Comparison of ENCODE assay signal across 16 cellular contexts in the genomic region with DNA sequence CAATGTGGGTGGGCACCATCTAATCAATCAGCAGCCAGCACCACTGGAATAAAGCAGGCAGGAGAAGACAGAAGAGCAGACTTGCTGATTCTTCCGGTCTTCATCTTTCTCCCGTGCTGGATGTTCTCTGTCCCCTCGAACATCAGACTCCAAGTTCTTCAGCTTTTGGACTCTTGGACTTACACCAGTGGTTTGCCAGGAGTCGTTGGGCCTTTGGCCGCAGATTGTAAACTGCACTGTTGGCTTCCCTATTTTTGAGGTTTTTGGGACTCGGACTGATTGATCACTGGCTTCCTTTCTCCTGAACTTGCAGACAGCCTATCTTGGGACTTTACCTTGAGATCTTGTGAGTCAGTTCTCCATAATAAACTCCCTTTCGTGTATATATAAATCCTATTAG.
A peak's percentile ranks its signal among the peaks of the same experiment; 100 is the strongest.
DNase-seq lines count a peak whose midpoint lies in the region; ATAC-seq and TF ChIP-seq lines count a peak whose summit lies in the region.
"Had no signal": no experiment of that assay in that cellular context is flagged by ENCODE, and none has a peak within 500 bp of the region (broad histone marks: within the 10 kb centered on the region; RNA-seq: fewer than 3 reads in every experiment).

No MANE protein-coding gene starts in this region.

- POLR2A ChIA-PET in PC-3 (lab: Charles Lee; ENCODE audit: unreplicated experiment) = no interaction called here

- no peaks in the 10 kb centered on the region for H3K36me3 ChIP-seq in PC-3 (ENCODE audit: low read depth, low read length)
- H3K36me3 ChIP-seq in spleen = no peaks in the 10 kb centered on the region

- H3F3A ChIP-seq in PC-3 (ENCODE audit: low read length, unreplicated experiment) = no peaks in the 10 kb centered on the region

- no peak overlapping the region for H3K4me2 ChIP-seq in PC-3 (ENCODE audit: low read length)

- no peak for TF ChIP-seq CTCF in C4-2B (conservative IDR thresholded peaks at IDR 0.05)
- TF ChIP-seq CTCF in PC-3 (conservative IDR thresholded peaks at IDR 0.05; ENCODE audit: low read depth, low read length) = no peak
- no peak for TF ChIP-seq CTCF in spleen (IDR thresholded peaks at IDR 0.05 in 8 of 11, conservative IDR thresholded peaks at IDR 0.05 in 3 of 11)

- H3K79me2 ChIP-seq in PC-3 (ENCODE audit: low read length) = no peaks in the 10 kb centered on the region

- no peaks in the 10 kb centered on the region for H4K20me1 ChIP-seq in PC-3 (ENCODE audit: low read length)

- TF ChIP-seq POLR2A in spleen (IDR thresholded peaks at IDR 0.05) = no peak

- H3K4me1 ChIP-seq in PC-3 (ENCODE audit: insufficient read depth, low read length) (peaks cover 6% of the 10 kb centered on the region), spleen (no peaks in the 10 kb centered on the region)
- H3K4me1 ChIP-seq: Caco-2 had no signal

- DNase-seq in PC-3 = peak; percentile 3
- DNase-seq in left lobe of liver (ENCODE audit: low spot score) = peak; percentile 49
- DNase-seq in spleen = peak; percentile 23
- no peak for DNase-seq in T-helper 1 cell
- no peak for DNase-seq in effector CD4-positive, alpha-beta T cell
- DNase-seq: C1 segment of cervical spinal cord; Caco-2; CD4-positive, CD25-positive, alpha-beta regulatory T cell; CD8-positive, alpha-beta T cell; DMS153; DMS79 treated with DMSO at 0.1 percent for 48 hours; GF-D8; GOT3; H7; HCEC 1CT had no signal

- H3K27ac ChIP-seq in C4-2B (peak overlapping the region; percentile 50; the same call in 1 of the 2 replicates), PC-3 (ENCODE audit: low read length) (no peak overlapping the region), spleen (no peak overlapping the region)

- ATAC-seq in PC-3 (peak; percentile 57), left lobe of liver (peak; percentile 80)
- ATAC-seq: CD8-positive, alpha-beta T cell had no signal

- no peak overlapping the region for H3K9ac ChIP-seq in PC-3 (ENCODE audit: low read length)

- no peak overlapping the region for H2AFZ ChIP-seq in PC-3 (ENCODE audit: low read length)

- WGBS in spleen, 5 donors = 72 to 81% (median 74%) methylated on average over 7 of the region's 7 CpGs

- H3K4me3 ChIP-seq in PC-3 (ENCODE audit: low read length) = no peak overlapping the region
- H3K4me3 ChIP-seq in spleen = no peak overlapping the region

- intact Hi-C loops in PC-3 (cut with micrococcal nuclease) = no loop called here
- intact Hi-C loops in spleen (cut with DNase I; ENCODE audit: low total_unique reads) = no loop called here

- CTCF ChIA-PET in PC-3 (lab: Charles Lee) = no interaction called here

- no TSS peak for BruUV-seq in PC-3 (replicated peaks; lab: Mats Ljungman, UMichigan)

- no peaks in the 10 kb centered on the region for H3K9me3 ChIP-seq in PC-3 (ENCODE audit: low read length)
- peaks cover 0 to 26% (median 2%) of the 10 kb centered on the region in 8 donors for H3K9me3 ChIP-seq in spleen
- H3K9me3 ChIP-seq: Caco-2 had no signal

- H3K27me3 ChIP-seq in PC-3 (ENCODE audit: low read length) (no peaks in the 10 kb centered on the region), spleen (replicated peaks in 1 of 7) (no peaks in the 10 kb centered on the region)

- no peaks in the 10 kb centered on the region for H3K9me2 ChIP-seq in PC-3 (replicated peaks; ENCODE audit: low read length)

Comparison
In these comparisons a context has a peak if more than half of its experiments do, and no peak if none do; other contexts are left out.
1. DNase-seq: peak in PC-3 (single experiment), left lobe of liver (single experiment) and spleen (single experiment); none in T-helper 1 cell (0 of 5) and effector CD4-positive, alpha-beta T cell (single experiment).